In genomic region chr13:48653074-48654054, GRCh38 we compare ENCODE assay signal across 8 cellular contexts. TPM values are rescaled to one million over a fixed set of nuclear protein-coding genes. Genes with fewer than 3 reads are reported as not detected.
DNase-seq lines count a peak whose midpoint lies in the region; ATAC-seq and TF ChIP-seq lines count a peak whose summit lies in the region.

Gene CYSLTR2 (plus strand): TSS chr13:48653929. CDS start chr13:48706818, 52,889 bp downstream.

- H3K9me3 Mint-ChIP-seq in activated CD4-positive, alpha-beta T cell treated with anti-CD3 and anti-CD28 coated beads, Interleukin-2, amount 10 ng/mL, durations not matched to agents 24 days and 14 days: no peaks in the 10 kb centered on the region
- no peaks in the 10 kb centered on the region for H3K9me3 Mint-ChIP-seq in activated CD4-positive, alpha-beta memory T cell treated with anti-CD3 and anti-CD28 coated beads, Interleukin-2, amount 10 ng/mL, durations not matched to agents 7 days and 5 days

- intact Hi-C loops in activated CD4-positive, alpha-beta T cell treated with anti-CD3 and anti-CD28 coated beads, Interleukin-2, amount 10 ng/mL, durations not matched to agents 24 days and 14 days (cut with micrococcal nuclease): loop anchor here (2.0 to 5.0 kb wide), 2 partner anchors 239 to 615 kb away; no protein-coding TSS in a partner anchor

- no peak for TF ChIP-seq CTCF in hepatocyte (IDR thresholded peaks at IDR 0.05; ENCODE audit: poor library complexity)

- H3K27ac ChIP-seq in hepatocyte: peak within 1 kb of the TSS; percentile 76
- H3K27ac ChIP-seq in thymus (ENCODE audit: low read depth): peak within 1 kb of the TSS; percentile 46

- H3K27me3 Mint-ChIP-seq in activated CD4-positive, alpha-beta T cell treated with anti-CD3 and anti-CD28 coated beads, Interleukin-2, amount 10 ng/mL, durations not matched to agents 24 days and 14 days: no peaks in the 10 kb centered on the region
- H3K27me3 Mint-ChIP-seq in activated CD4-positive, alpha-beta memory T cell treated with anti-CD3 and anti-CD28 coated beads, Interleukin-2, amount 10 ng/mL, durations not matched to agents 7 days and 5 days: no peaks in the 10 kb centered on the region

- CTCF ChIA-PET in activated CD4-positive, alpha-beta memory T cell treated with anti-CD3 and anti-CD28 coated beads, Interleukin-2, amount 10 ng/mL, durations not matched to agents 7 days and 5 days (lab: Charles Lee): interaction anchor here (0.8 to 1.2 kb wide), 4 partner anchors 73 to 559 kb away, joined by 3 to 4 read pairs (median 4); partner anchors contain the start of gene MED4

- peak; percentile 78 for ATAC-seq in HG03432 (IDR thresholded peaks at IDR 0.05; ENCODE audit: unreplicated experiment)

- H3K4me1 ChIP-seq in hepatocyte (ENCODE audit: insufficient read depth): peaks cover 19% of the 10 kb centered on the region
- peaks cover 3% of the 10 kb centered on the region for H3K4me1 ChIP-seq in thymus (ENCODE audit: control insufficient read depth, insufficient read depth, low read length)

- H3K27me3 ChIP-seq in hepatocyte (no peaks in the 10 kb centered on the region), thymus (ENCODE audit: control insufficient read depth, insufficient read depth) (no peaks in the 10 kb centered on the region)

- H3K36me3 Mint-ChIP-seq in activated CD4-positive, alpha-beta T cell treated with anti-CD3 and anti-CD28 coated beads, Interleukin-2, amount 10 ng/mL, durations not matched to agents 24 days and 14 days (ENCODE audit: low read depth): no peaks in the 10 kb centered on the region
- peaks cover 3% of the 10 kb centered on the region for H3K36me3 Mint-ChIP-seq in activated CD4-positive, alpha-beta memory T cell treated with anti-CD3 and anti-CD28 coated beads, Interleukin-2, amount 10 ng/mL, durations not matched to agents 7 days and 5 days (ENCODE audit: low read depth)

- no peak within 1 kb of the TSS for H3K4me3 ChIP-seq in hepatocyte
- H3K4me3 ChIP-seq in thymus (ENCODE audit: low read length): peak within 1 kb of the TSS; percentile 32

- peak within 1 kb of the TSS; percentile 15 for H2AFZ ChIP-seq in hepatocyte

- peak; percentile 84 for DNase-seq in activated CD4-positive, alpha-beta T cell treated with anti-CD3 and anti-CD28 coated beads, Interleukin-2, amount 10 ng/mL, durations not matched to agents 24 days and 14 days
- DNase-seq in activated CD4-positive, alpha-beta T cell treated with anti-CD3 and anti-CD28 coated beads for 48 hours: no peak
- peak; percentile 22 for DNase-seq in activated CD4-positive, alpha-beta memory T cell treated with anti-CD3 and anti-CD28 coated beads, Interleukin-2, amount 10 ng/mL, durations not matched to agents 7 days and 5 days
- DNase-seq in hepatocyte (ENCODE audit: low spot score) (peak; percentile 55), GOT3 (lab: John Stamatoyannopoulos, UW) (no peak), NCI-H345 (lab: John Stamatoyannopoulos, UW) (no peak)

- peak within 1 kb of the TSS; percentile 88 for H3K27ac Mint-ChIP-seq in activated CD4-positive, alpha-beta T cell treated with anti-CD3 and anti-CD28 coated beads, Interleukin-2, amount 10 ng/mL, durations not matched to agents 24 days and 14 days
- peak within 1 kb of the TSS; percentile 76 for H3K27ac Mint-ChIP-seq in activated CD4-positive, alpha-beta memory T cell treated with anti-CD3 and anti-CD28 coated beads, Interleukin-2, amount 10 ng/mL, durations not matched to agents 7 days and 5 days

- POLR2A ChIA-PET in activated CD4-positive, alpha-beta memory T cell treated with anti-CD3 and anti-CD28 coated beads, Interleukin-2, amount 10 ng/mL, durations not matched to agents 7 days and 5 days (lab: Charles Lee): interaction anchor here (0.7 to 1.5 kb wide), 9 partner anchors 13 to 616 kb away, joined by 3 to 5 read pairs (median 3); partner anchors contain the start of genes MED4, NUDT15 and RB1

- H3K4me1 Mint-ChIP-seq in activated CD4-positive, alpha-beta T cell treated with anti-CD3 and anti-CD28 coated beads, Interleukin-2, amount 10 ng/mL, durations not matched to agents 24 days and 14 days: peaks cover 24% of the 10 kb centered on the region
- peaks cover 32% of the 10 kb centered on the region for H3K4me1 Mint-ChIP-seq in activated CD4-positive, alpha-beta memory T cell treated with anti-CD3 and anti-CD28 coated beads, Interleukin-2, amount 10 ng/mL, durations not matched to agents 7 days and 5 days

- H3K9me3 ChIP-seq in hepatocyte (ENCODE audit: low read depth): no peaks in the 10 kb centered on the region
- H3K9me3 ChIP-seq in thymus (ENCODE audit: control insufficient read depth): no peaks in the 10 kb centered on the region

- no peaks in the 10 kb centered on the region for H3K9me2 ChIP-seq in hepatocyte (replicated peaks; ENCODE audit: insufficient read depth)

- H3K79me2 ChIP-seq in hepatocyte: no peaks in the 10 kb centered on the region

- WGBS in hepatocyte (ENCODE audit: low lambda C conversion rate, missing lambda C conversion rate): 31% methylated on average over 3 of the region's 3 CpGs
- WGBS in thymus: 34% methylated on average over 3 of the region's 3 CpGs

- H3K4me2 ChIP-seq in hepatocyte: peak within 1 kb of the TSS; percentile 60

- H3K4me3 Mint-ChIP-seq in activated CD4-positive, alpha-beta T cell treated with anti-CD3 and anti-CD28 coated beads, Interleukin-2, amount 10 ng/mL, durations not matched to agents 24 days and 14 days: peak within 1 kb of the TSS; percentile 88
- H3K4me3 Mint-ChIP-seq in activated CD4-positive, alpha-beta memory T cell treated with anti-CD3 and anti-CD28 coated beads, Interleukin-2, amount 10 ng/mL, durations not matched to agents 7 days and 5 days: peak within 1 kb of the TSS; percentile 72

- no peaks in the 10 kb centered on the region for H4K20me1 ChIP-seq in hepatocyte (ENCODE audit: insufficient read depth, poor library complexity, severe bottlenecking)

- H3K36me3 ChIP-seq in hepatocyte (replicated peaks; ENCODE audit: insufficient read depth, low read depth) (no peaks in the 10 kb centered on the region), thymus (ENCODE audit: control insufficient read depth, insufficient read depth) (no peaks in the 10 kb centered on the region)

RNA-seq across cellular contexts. Expression of gene CYSLTR2, which starts in this region (rescaled TPM):
- total RNA-seq in activated CD4-positive, alpha-beta T cell treated with anti-CD3 and anti-CD28 coated beads, Interleukin-2, amount 10 ng/mL, durations not matched to agents 24 days and 14 days: 0.90 and 1.1 TPM in 2 replicates
- 1 to 10 TPM; 3.6 to 3.9 TPM for total RNA-seq in activated CD4-positive, alpha-beta memory T cell treated with anti-CD3 and anti-CD28 coated beads, Interleukin-2, amount 10 ng/mL, durations not matched to agents 7 days and 5 days
- 22.2 and 24.4 TPM in 2 replicates for total RNA-seq in hepatocyte
- 5.1 and 5.3 TPM in 2 replicates for polyA plus RNA-seq in hepatocyte
- 2.2 TPM for polyA plus RNA-seq in thymus

Comparison
In these comparisons a context has a peak if more than half of its experiments do, and no peak if none do; other contexts are left out.
1. DNase-seq: peak in activated CD4-positive, alpha-beta T cell treated with anti-CD3 and anti-CD28 coated beads, Interleukin-2, amount 10 ng/mL, durations not matched to agents 24 days and 14 days (single experiment), activated CD4-positive, alpha-beta memory T cell treated with anti-CD3 and anti-CD28 coated beads, Interleukin-2, amount 10 ng/mL, durations not matched to agents 7 days and 5 days (single experiment) and hepatocyte (single experiment); none in activated CD4-positive, alpha-beta T cell treated with anti-CD3 and anti-CD28 coated beads for 48 hours (single experiment), GOT3 (single experiment) and NCI-H345 (single experiment).